Comparison of ENCODE assay signal across 24 cellular contexts in genomic region chr2:58620127-58620526, GRCh38.
DNase-seq lines count a peak whose midpoint lies in the region; TF ChIP-seq lines count a peak whose summit lies in the region.
"Had no signal": no experiment of that assay in that cellular context is flagged by ENCODE, and none has a peak within 500 bp of the region (broad histone marks: within the 10 kb centered on the region; RNA-seq: fewer than 3 reads in every experiment).

No MANE protein-coding gene starts in this region.

- no peaks in the 10 kb centered on the region for H3K4me1 ChIP-seq in breast epithelium
- peaks cover 16% of the 10 kb centered on the region for H3K4me1 ChIP-seq in adipocyte (ENCODE audit: control insufficient read depth, insufficient read depth, low read length)
- no peaks in the 10 kb centered on the region for H3K4me1 ChIP-seq in thyroid gland
- H3K4me1 ChIP-seq: Caco-2, SJCRH30 had no signal

- DNase-seq in MCF 10A (ENCODE audit: unreplicated experiment) (peak; percentile 54), breast epithelium (ENCODE audit: low spot score in 2 of 2) (no peak), adipocyte (ENCODE audit: low read depth) (peak; percentile 1), fibroblast of the conjunctiva (ENCODE audit: low read depth) (peak; percentile 24), NCI-H2029 (lab: John Stamatoyannopoulos, UW) (no peak), thyroid gland (no peak), NCI-H187 (lab: John Stamatoyannopoulos, UW) (no peak), NCI-H1694 (lab: John Stamatoyannopoulos, UW) (no peak)
- DNase-seq: activated CD4-positive, alpha-beta memory T cell treated with anti-CD3 and anti-CD28 coated beads for 36 hours; Caco-2; effector memory CD8-positive, alpha-beta T cell; KBM-7; naive B cell; NCI-H1105 treated with DMSO at 0.1 percent for 48 hours; NCI-H524 treated with DMSO at 0.1 percent for 48 hours; SJCRH30; stimulated activated CD4-positive, alpha-beta T cell treated with anti-CD3 and anti-CD28 coated beads, Interleukin-2, amount 100 ng/mL, for 48 hours; T-helper 2 cell; WERI-Rb-1 had no signal

- no peak for TF ChIP-seq POLR2A in breast epithelium (IDR thresholded peaks at IDR 0.05)
- no peak for TF ChIP-seq POLR2A in thyroid gland (IDR thresholded peaks at IDR 0.05)

- no peaks in the 10 kb centered on the region for H3K27me3 ChIP-seq in breast epithelium
- no peaks in the 10 kb centered on the region for H3K27me3 ChIP-seq in adipocyte (replicated peaks; ENCODE audit: control insufficient read depth, insufficient read depth, low read length)
- no peaks in the 10 kb centered on the region for H3K27me3 ChIP-seq in thyroid gland
- H3K27me3 ChIP-seq: hepatocyte, SJCRH30 had no signal

- H3K27ac Mint-ChIP-seq in MCF 10A (ENCODE audit: low read depth, unreplicated experiment), result peak overlapping the region; percentile 93
- H3K27ac Mint-ChIP-seq: activated CD4-positive, alpha-beta memory T cell treated with anti-CD3 and anti-CD28 coated beads for 36 hours; B cell; effector memory CD8-positive, alpha-beta T cell; naive B cell; stimulated activated naive CD8-positive, alpha-beta T cell treated with anti-CD3 and anti-CD28 coated beads, Interleukin-15, Interleukin-2, amounts not matched to agents 100 ng/mL and 50 ng/mL, for 24 hours had no signal

- no peak overlapping the region for H3K4me3 ChIP-seq in breast epithelium
- no peak overlapping the region for H3K4me3 ChIP-seq in adipocyte (ENCODE audit: low read length)
- H3K4me3 ChIP-seq in thyroid gland (replicated peaks in 1 of 3), result no peak overlapping the region
- H3K4me3 ChIP-seq: HAP-1, hepatocyte, SJCRH30 had no signal

- H3K36me3 ChIP-seq in breast epithelium, result no peaks in the 10 kb centered on the region
- H3K36me3 ChIP-seq in adipocyte (ENCODE audit: control insufficient read depth, insufficient read depth, low read length, severe bottlenecking), result no peaks in the 10 kb centered on the region
- H3K36me3 ChIP-seq in thyroid gland, result no peaks in the 10 kb centered on the region
- H3K36me3 ChIP-seq: HAP-1, SJCRH30, WERI-Rb-1 had no signal

- H3K4me3 Mint-ChIP-seq in MCF 10A (ENCODE audit: unreplicated experiment), result peak overlapping the region; percentile 66
- H3K4me3 Mint-ChIP-seq: activated CD4-positive, alpha-beta memory T cell treated with anti-CD3 and anti-CD28 coated beads for 36 hours; B cell; effector memory CD8-positive, alpha-beta T cell; naive B cell; stimulated activated naive CD8-positive, alpha-beta T cell treated with anti-CD3 and anti-CD28 coated beads, Interleukin-15, Interleukin-2, amounts not matched to agents 100 ng/mL and 50 ng/mL, for 24 hours had no signal

- no peaks in the 10 kb centered on the region for H3K27me3 Mint-ChIP-seq in MCF 10A (ENCODE audit: insufficient read depth, unreplicated experiment)
- H3K27me3 Mint-ChIP-seq: effector memory CD8-positive, alpha-beta T cell; naive B cell had no signal

- peaks cover 11% of the 10 kb centered on the region for H3K4me1 Mint-ChIP-seq in MCF 10A (ENCODE audit: insufficient read depth, unreplicated experiment)
- H3K4me1 Mint-ChIP-seq: B cell, naive B cell had no signal

- no peak overlapping the region for H3K9ac ChIP-seq in adipocyte (ENCODE audit: low read length)

- H3K27ac ChIP-seq in breast epithelium (no peak overlapping the region), thyroid gland (no peak overlapping the region)
- H3K27ac ChIP-seq: 22Rv1, hepatocyte, SJCRH30, WERI-Rb-1 had no signal

- 73 to 78% methylated on average over 4 of the region's 4 CpGs for WGBS in thyroid gland, 2 donors

- no TSS peak for BruUV-seq in MCF 10A (replicated peaks; lab: Mats Ljungman, UMichigan)

- H3K9me3 ChIP-seq in breast epithelium (no peaks in the 10 kb centered on the region), adipocyte (ENCODE audit: control insufficient read depth, low read length) (no peaks in the 10 kb centered on the region), thyroid gland (no peaks in the 10 kb centered on the region)
- H3K9me3 ChIP-seq: Caco-2, HAP-1, SJCRH30 had no signal

- TF ChIP-seq CTCF in MCF 10A (IDR thresholded peaks at IDR 0.05; ENCODE audit: unreplicated experiment) (no peak), breast epithelium (IDR thresholded peaks at IDR 0.05) (no peak), thyroid gland (IDR thresholded peaks at IDR 0.05) (no peak)

- CTCF ChIA-PET in MCF 10A (lab: Yijun Ruan, JAX), result no interaction called here

- H3K36me3 Mint-ChIP-seq in MCF 10A (ENCODE audit: insufficient read depth, unreplicated experiment), result peaks cover 6% of the 10 kb centered on the region
- H3K36me3 Mint-ChIP-seq: activated CD4-positive, alpha-beta memory T cell treated with anti-CD3 and anti-CD28 coated beads for 36 hours; naive B cell had no signal

- H3K9me3 Mint-ChIP-seq in MCF 10A (ENCODE audit: unreplicated experiment), result peaks cover 5% of the 10 kb centered on the region
- H3K9me3 Mint-ChIP-seq: activated CD4-positive, alpha-beta memory T cell treated with anti-CD3 and anti-CD28 coated beads for 36 hours; naive B cell; stimulated activated naive CD8-positive, alpha-beta T cell treated with anti-CD3 and anti-CD28 coated beads, Interleukin-15, Interleukin-2, amounts not matched to agents 100 ng/mL and 50 ng/mL, for 24 hours had no signal

- intact Hi-C loops in MCF 10A (cut with micrococcal nuclease) (loop anchor here (2.0 kb wide), 1 partner anchor 49 kb away; no protein-coding TSS in a partner anchor), breast epithelium (cut with DNase I; ENCODE audit: low total_unique reads) (no loop called here), thyroid gland (cut with DNase I) (no loop called here)

- POLR2A ChIA-PET in MCF 10A (lab: Yijun Ruan, JAX), result interaction anchor here (0.7 to 1.6 kb wide), 7 partner anchors 9 to 474 kb away, joined by 3 to 20 read pairs (median 4); no protein-coding TSS in a partner anchor

Comparison
In these comparisons a context has a peak if more than half of its experiments do, and no peak if none do; other contexts are left out.
1. DNase-seq: peak in MCF 10A (single experiment), adipocyte (single experiment) and fibroblast of the conjunctiva (single experiment); none in breast epithelium (0 of 2), NCI-H2029 (single experiment), thyroid gland (0 of 2), NCI-H187 (0 of 2) and NCI-H1694 (single experiment).